In genomic region chr1:235872270-235872669, GRCh38 we compare ENCODE assay signal across 29 cellular contexts. TPM values are rescaled to one million over a fixed set of nuclear protein-coding genes. Genes with fewer than 3 reads are reported as not detected.
A peak's percentile ranks its signal among the peaks of the same experiment; 100 is the strongest.
DNase-seq lines count a peak whose midpoint lies in the region; ATAC-seq and TF ChIP-seq lines count a peak whose summit lies in the region.
"Had no signal": no experiment of that assay in that cellular context is flagged by ENCODE, and none has a peak within 500 bp of the region (broad histone marks: within the 10 kb centered on the region; RNA-seq: fewer than 3 reads in every experiment).

No MANE protein-coding gene starts in this region.

- H3K4me3 ChIP-seq in Karpas-422 (ENCODE audit: low read length) = no peak overlapping the region
- H3K4me3 ChIP-seq in aorta (ENCODE audit: low read length in 2 of 2) = no peak overlapping the region
- H3K4me3 ChIP-seq: A549, coronary artery, mucosa of descending colon, Peyer's patch, sigmoid colon, testis had no signal

- H3K36me3 Mint-ChIP-seq in activated CD8-positive, alpha-beta memory T cell treated with anti-CD3 and anti-CD28 coated beads, Interleukin-2, amount 10 ng/mL, durations not matched to agents 7 days and 5 days = peaks cover 3% of the 10 kb centered on the region
- H3K36me3 Mint-ChIP-seq in activated naive CD8-positive, alpha-beta T cell = no peaks in the 10 kb centered on the region
- peaks cover 11% of the 10 kb centered on the region for H3K36me3 Mint-ChIP-seq in stimulated activated effector memory CD8-positive, alpha-beta T cell treated with anti-CD3 and anti-CD28 coated beads, Interleukin-12 subunit alpha, Interleukin-12 subunit beta, amount 100 ng/mL, for 72 hours
- no peaks in the 10 kb centered on the region for H3K36me3 Mint-ChIP-seq in HFFc6 (ENCODE audit: low read depth)

- intact Hi-C loops in aorta (cut with DNase I) = no loop called here

- H3K9me3 ChIP-seq in Karpas-422 (ENCODE audit: low read length) = no peaks in the 10 kb centered on the region
- no peaks in the 10 kb centered on the region for H3K9me3 ChIP-seq in aorta (ENCODE audit: control insufficient read depth, low read length)
- H3K9me3 ChIP-seq: A549, mucosa of descending colon, Peyer's patch, sigmoid colon, testis had no signal

- H3K27me3 ChIP-seq in Karpas-422 (ENCODE audit: low read length) (no peaks in the 10 kb centered on the region), aorta (ENCODE audit: control insufficient read depth in 1 of 2, insufficient read depth in 2 of 2, low read length in 1 of 2) (no peaks in the 10 kb centered on the region)
- H3K27me3 ChIP-seq: Peyer's patch, sigmoid colon, testis had no signal

- no peak overlapping the region for H2AFZ ChIP-seq in Karpas-422 (ENCODE audit: low read length)

- ATAC-seq in activated CD8-positive, alpha-beta memory T cell treated with anti-CD3 and anti-CD28 coated beads, Interleukin-2, amount 10 ng/mL, durations not matched to agents 7 days and 5 days = no peak
- no peak for ATAC-seq in stimulated activated effector memory CD8-positive, alpha-beta T cell treated with anti-CD3 and anti-CD28 coated beads, Interleukin-12 subunit alpha, Interleukin-12 subunit beta, amount 100 ng/mL, for 72 hours
- ATAC-seq in HG03175 (IDR thresholded peaks at IDR 0.05; ENCODE audit: unreplicated experiment) (no peak), aorta (ENCODE audit: low FRiP score) (no peak)
- ATAC-seq: A549, left colon, mucosa of descending colon had no signal

- no peaks in the 10 kb centered on the region for H3K27me3 Mint-ChIP-seq in activated CD8-positive, alpha-beta memory T cell treated with anti-CD3 and anti-CD28 coated beads, Interleukin-2, amount 10 ng/mL, durations not matched to agents 7 days and 5 days
- no peaks in the 10 kb centered on the region for H3K27me3 Mint-ChIP-seq in activated naive CD8-positive, alpha-beta T cell
- peaks cover 4% of the 10 kb centered on the region; the same call in 1 of the 2 replicates for H3K27me3 Mint-ChIP-seq in HFFc6 (ENCODE audit: insufficient read depth)
- H3K27me3 Mint-ChIP-seq: activated B cell treated with CpG ODN at 0.5 μM for 24 hours; activated naive CD4-positive, alpha-beta T cell treated with anti-CD3 and anti-CD28 coated beads, Interleukin-2, amount 10 ng/mL, durations not matched to agents 7 days and 5 days had no signal

- TF ChIP-seq CTCF in HFFc6 (IDR thresholded peaks at IDR 0.05) = no peak

- peaks cover 12% of the 10 kb centered on the region for H3K4me1 ChIP-seq in Karpas-422 (ENCODE audit: low read length)
- H3K4me1 ChIP-seq in aorta (ENCODE audit: control insufficient read depth in 1 of 2, insufficient read depth in 2 of 2, low read length in 2 of 2) = no peaks in the 10 kb centered on the region

- no peaks in the 10 kb centered on the region for H4K20me1 ChIP-seq in Karpas-422 (ENCODE audit: insufficient read depth, low read depth, low read length)

- H3K9ac ChIP-seq in Karpas-422 (ENCODE audit: low read length) = no peak overlapping the region

- no peaks in the 10 kb centered on the region for H3K9me2 ChIP-seq in Karpas-422 (replicated peaks; ENCODE audit: insufficient read depth, low read length)

- H3K4me1 Mint-ChIP-seq in activated CD8-positive, alpha-beta memory T cell treated with anti-CD3 and anti-CD28 coated beads, Interleukin-2, amount 10 ng/mL, durations not matched to agents 7 days and 5 days = peaks cover 65% of the 10 kb centered on the region
- peaks cover 69% of the 10 kb centered on the region for H3K4me1 Mint-ChIP-seq in activated naive CD8-positive, alpha-beta T cell (ENCODE audit: low read depth)
- H3K4me1 Mint-ChIP-seq in stimulated activated effector memory CD8-positive, alpha-beta T cell treated with anti-CD3 and anti-CD28 coated beads, Interleukin-12 subunit alpha, Interleukin-12 subunit beta, amount 100 ng/mL, for 72 hours = peaks cover 65% of the 10 kb centered on the region
- H3K4me1 Mint-ChIP-seq in HFFc6 (ENCODE audit: low read depth) = peaks cover 10% of the 10 kb centered on the region; the same call in 1 of the 2 replicates
- H3K4me1 Mint-ChIP-seq: nephron had no signal

- no peak overlapping the region for H3K4me2 ChIP-seq in Karpas-422 (ENCODE audit: low read depth, low read length, poor library complexity, severe bottlenecking)
- H3K4me2 ChIP-seq: A549 had no signal

- peak overlapping the region; percentile 55 for H3K4me3 Mint-ChIP-seq in activated CD8-positive, alpha-beta memory T cell treated with anti-CD3 and anti-CD28 coated beads, Interleukin-2, amount 10 ng/mL, durations not matched to agents 7 days and 5 days
- peak overlapping the region; percentile 64 for H3K4me3 Mint-ChIP-seq in activated naive CD8-positive, alpha-beta T cell
- peak overlapping the region; percentile 63 for H3K4me3 Mint-ChIP-seq in stimulated activated effector memory CD8-positive, alpha-beta T cell treated with anti-CD3 and anti-CD28 coated beads, Interleukin-12 subunit alpha, Interleukin-12 subunit beta, amount 100 ng/mL, for 72 hours
- no peak overlapping the region for H3K4me3 Mint-ChIP-seq in HFFc6
- H3K4me3 Mint-ChIP-seq: activated B cell treated with CpG ODN at 0.5 μM for 24 hours; activated naive CD4-positive, alpha-beta T cell treated with anti-CD3 and anti-CD28 coated beads, Interleukin-2, amount 10 ng/mL, durations not matched to agents 7 days and 5 days; nephron had no signal

- H3K9me3 Mint-ChIP-seq in activated CD8-positive, alpha-beta memory T cell treated with anti-CD3 and anti-CD28 coated beads, Interleukin-2, amount 10 ng/mL, durations not matched to agents 7 days and 5 days (ENCODE audit: low read depth) = no peaks in the 10 kb centered on the region
- no peaks in the 10 kb centered on the region for H3K9me3 Mint-ChIP-seq in activated naive CD8-positive, alpha-beta T cell (ENCODE audit: low read depth)
- no peaks in the 10 kb centered on the region for H3K9me3 Mint-ChIP-seq in stimulated activated effector memory CD8-positive, alpha-beta T cell treated with anti-CD3 and anti-CD28 coated beads, Interleukin-12 subunit alpha, Interleukin-12 subunit beta, amount 100 ng/mL, for 72 hours
- no peaks in the 10 kb centered on the region for H3K9me3 Mint-ChIP-seq in HFFc6
- H3K9me3 Mint-ChIP-seq: activated B cell treated with CpG ODN at 0.5 μM for 24 hours; activated naive CD4-positive, alpha-beta T cell treated with anti-CD3 and anti-CD28 coated beads, Interleukin-2, amount 10 ng/mL, durations not matched to agents 7 days and 5 days; nephron had no signal

- H3K27ac Mint-ChIP-seq in activated CD8-positive, alpha-beta memory T cell treated with anti-CD3 and anti-CD28 coated beads, Interleukin-2, amount 10 ng/mL, durations not matched to agents 7 days and 5 days = peak overlapping the region; percentile 91
- H3K27ac Mint-ChIP-seq in activated naive CD8-positive, alpha-beta T cell = no peak overlapping the region
- peak overlapping the region; percentile 85 for H3K27ac Mint-ChIP-seq in stimulated activated effector memory CD8-positive, alpha-beta T cell treated with anti-CD3 and anti-CD28 coated beads, Interleukin-12 subunit alpha, Interleukin-12 subunit beta, amount 100 ng/mL, for 72 hours
- H3K27ac Mint-ChIP-seq in HFFc6 = no peak overlapping the region
- H3K27ac Mint-ChIP-seq: nephron had no signal

- no peak for DNase-seq in activated CD8-positive, alpha-beta memory T cell treated with anti-CD3 and anti-CD28 coated beads, Interleukin-2, amount 10 ng/mL, durations not matched to agents 7 days and 5 days
- no peak for DNase-seq in activated CD8-positive, alpha-beta memory T cell treated with anti-CD3 and anti-CD28 coated beads, Interleukin-2, amount 50 U/mL, for 48 hours
- DNase-seq in Karpas-422 (peak; percentile 12), HFFc6 (no peak), aorta (no peak)
- no peak for DNase-seq in stimulated activated effector memory CD8-positive, alpha-beta T cell treated with anti-CD3 and anti-CD28 coated beads, Interleukin-12 subunit alpha, Interleukin-12 subunit beta, amount 100 ng/mL, for 72 hours (ENCODE audit: low spot score in 2 of 2)
- DNase-seq: activated B cell treated with CpG ODN at 0.5 μM for 24 hours; activated CD4-positive, alpha-beta T cell treated with anti-CD3 and anti-CD28 coated beads, Interleukin-2, amount 50 U/mL, for 4 hours; activated naive CD4-positive, alpha-beta T cell treated with anti-CD3 and anti-CD28 coated beads, Interleukin-2, amount 10 ng/mL, durations not matched to agents 7 days and 5 days; activated T-cell treated with anti-CD3 and anti-CD28 coated beads for 4 hours; effector CD8-positive, alpha-beta T cell; hippocampal formation; left colon; mucosa of descending colon; NCI-H1048; NCI-H1694; NCI-H446; NCI-H774; Peyer's patch; SIG-M5; sigmoid colon; stimulated activated CD4-positive, alpha-beta T cell treated with anti-CD3 and anti-CD28 coated beads, Interleukin-4, amount 100 ng/mL, for 4 hours; testis had no signal

- H3K36me3 ChIP-seq in Karpas-422 (ENCODE audit: insufficient read depth, low read length) = no peaks in the 10 kb centered on the region
- H3K36me3 ChIP-seq in aorta (ENCODE audit: control insufficient read depth in 1 of 2, insufficient read depth in 2 of 2, low read length in 1 of 2) = no peaks in the 10 kb centered on the region
- H3K36me3 ChIP-seq: Peyer's patch, sigmoid colon had no signal

- H3K27ac ChIP-seq in Karpas-422 (ENCODE audit: low read length) (no peak overlapping the region), aorta (ENCODE audit: low read depth in 1 of 2, low read length in 2 of 2) (no peak overlapping the region)
- H3K27ac ChIP-seq: A549, coronary artery, epithelial cell of prostate, Peyer's patch, sigmoid colon, testis had no signal

- no peaks in the 10 kb centered on the region for H3K79me2 ChIP-seq in Karpas-422 (ENCODE audit: low read length)

- WGBS in aorta, 2 donors = 88 to 89% methylated on average over 6 of the region's 6 CpGs

- CTCF ChIA-PET in activated CD8-positive, alpha-beta memory T cell treated with anti-CD3 and anti-CD28 coated beads, Interleukin-2, amount 10 ng/mL, durations not matched to agents 7 days and 5 days (lab: Charles Lee) = no interaction called here

RNA-seq across cellular contexts. Expression of gene LYST, which starts 5.6 kb away (rescaled TPM):
- total RNA-seq in activated CD8-positive, alpha-beta memory T cell treated with anti-CD3 and anti-CD28 coated beads, Interleukin-2, amount 10 ng/mL, durations not matched to agents 7 days and 5 days = 100 to 1,000 TPM in 1 of 2 experiments, 10 to 100 TPM in 1; 64.9 to 131 TPM
- total RNA-seq in Karpas-422 (2014; rRNA removed; shearing (Covaris generic); ENCODE audit: low replicate concordance) = 4.8 and 7.8 TPM in 2 replicates
- total RNA-seq in HFFc6 (2021; fragmentation: NEBNext Ultra II Directional; extraction: Animal tissue kit (Norgen Biotek cat#: 25700)) = 10 to 100 TPM; 13.2 to 18.9 (median 15.4) TPM
- total RNA-seq in aorta = 10 to 100 TPM; 40.0 to 63.3 TPM
- polyA plus RNA-seq in aorta = 10 to 100 TPM in 1 of 2 donors, 1 to 10 TPM in 1; 4.1 to 13.6 TPM

Comparison
In these comparisons a context has a peak if more than half of its experiments do, and no peak if none do; other contexts are left out.
1. H3K27ac Mint-ChIP-seq: peak in activated CD8-positive, alpha-beta memory T cell treated with anti-CD3 and anti-CD28 coated beads, Interleukin-2, amount 10 ng/mL, durations not matched to agents 7 days and 5 days (single experiment) and stimulated activated effector memory CD8-positive, alpha-beta T cell treated with anti-CD3 and anti-CD28 coated beads, Interleukin-12 subunit alpha, Interleukin-12 subunit beta, amount 100 ng/mL, for 72 hours (single experiment); none in activated naive CD8-positive, alpha-beta T cell (single experiment) and HFFc6 (single experiment).